In the genomic region with DNA sequence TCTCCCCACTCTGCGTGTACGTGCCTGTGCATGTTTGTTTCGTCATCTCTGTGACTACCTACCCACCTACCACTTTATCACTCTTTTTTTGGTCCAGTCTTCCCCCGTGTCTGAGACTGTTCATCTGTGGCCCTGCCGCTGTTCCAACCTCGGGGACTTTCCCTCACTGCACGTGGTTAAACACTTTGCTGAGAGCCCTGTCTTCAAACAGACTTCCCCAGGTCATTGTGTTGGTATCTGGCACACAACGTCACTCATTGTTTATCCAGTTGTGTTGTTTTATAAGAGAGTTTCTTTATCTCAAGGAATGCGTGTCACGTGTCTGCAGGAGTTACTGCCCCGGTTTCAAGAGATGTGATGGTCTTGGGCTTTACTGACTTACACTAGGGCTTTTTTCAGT, we compare ENCODE assay signal across 11 cellular contexts.
DNase-seq lines count a peak whose midpoint lies in the region; ATAC-seq and TF ChIP-seq lines count a peak whose summit lies in the region.
"Had no signal": no experiment of that assay in that cellular context is flagged by ENCODE, and none has a peak within 500 bp of the region (broad histone marks: within the 10 kb centered on the region; RNA-seq: fewer than 3 reads in every experiment).

No MANE protein-coding gene starts in this region.

- H3K4me1 ChIP-seq in ACC112 (ENCODE audit: control insufficient read depth, insufficient read depth, low read length, unreplicated experiment) = peaks cover 85% of the 10 kb centered on the region
- peaks cover 12% of the 10 kb centered on the region for H3K4me1 ChIP-seq in body of pancreas
- peaks cover 19% of the 10 kb centered on the region for H3K4me1 ChIP-seq in mesenchymal stem cell (ENCODE audit: control insufficient read depth, insufficient read depth, low read depth, low read length)

- no peak overlapping the region for H3K9ac ChIP-seq in mesenchymal stem cell (ENCODE audit: low read length)

- no peaks in the 10 kb centered on the region for H3K27me3 ChIP-seq in ACC112 (ENCODE audit: insufficient read depth, low read length)
- no peaks in the 10 kb centered on the region for H3K27me3 ChIP-seq in body of pancreas
- no peaks in the 10 kb centered on the region for H3K27me3 ChIP-seq in mesenchymal stem cell (ENCODE audit: control insufficient read depth in 1 of 2, insufficient read depth in 1 of 2, low read length in 2 of 2)

- H2BK5ac ChIP-seq in mesenchymal stem cell (ENCODE audit: low read depth, low read length, poor library complexity, severe bottlenecking) = no peak overlapping the region

- H4K8ac ChIP-seq in mesenchymal stem cell (ENCODE audit: low read length) = peak overlapping the region; percentile 75

- H3K27ac ChIP-seq in ACC112 (ENCODE audit: low read depth, low read length) = peak overlapping the region; percentile 99
- no peak overlapping the region for H3K27ac ChIP-seq in body of pancreas
- H3K27ac ChIP-seq in mesenchymal stem cell (ENCODE audit: low read length, poor library complexity, severe bottlenecking) = peak overlapping the region; percentile 61

- H3K36me3 ChIP-seq in ACC112 (ENCODE audit: insufficient read depth, low read length) = 0 out of 2 replicates have a peak, but pooled peaks cover 4% of the 10 kb centered on the region
- H3K36me3 ChIP-seq in body of pancreas (replicated peaks in 1 of 2; ENCODE audit: insufficient read depth in 1 of 2, low read depth in 2 of 2) = no peaks in the 10 kb centered on the region
- H3K36me3 ChIP-seq in mesenchymal stem cell (ENCODE audit: control insufficient read depth in 1 of 2, insufficient read depth in 2 of 2, low read depth in 1 of 2, low read length in 2 of 2) = no peaks in the 10 kb centered on the region

- H4K91ac ChIP-seq in mesenchymal stem cell (ENCODE audit: low read length) = peak overlapping the region; percentile 78

- peaks cover 7% of the 10 kb centered on the region for H3K79me2 ChIP-seq in ACC112 (ENCODE audit: control insufficient read depth, insufficient read depth, low read length, unreplicated experiment)

- intact Hi-C loops in body of pancreas (cut with DNase I) = no loop called here

- no peak overlapping the region for H3K4me2 ChIP-seq in mesenchymal stem cell (ENCODE audit: low read length, poor library complexity, severe bottlenecking)

- H2AFZ ChIP-seq in ACC112 (ENCODE audit: low read length, unreplicated experiment) (no peak overlapping the region), mesenchymal stem cell (ENCODE audit: low read depth, low read length) (no peak overlapping the region)

- peak in 2 of 4 donors; percentile 11 to 33 for DNase-seq in body of pancreas
- peak; percentile 56 for DNase-seq in mesenchymal stem cell
- no peak for DNase-seq in stimulated activated CD4-positive, alpha-beta T cell treated with anti-CD3 and anti-CD28 coated beads, Interleukin-4, amount 100 ng/mL, for 4 hours
- no peak for DNase-seq in NCI-H446 treated with DMSO at 0.1 percent for 48 hours (lab: John Stamatoyannopoulos, UW)
- no peak for DNase-seq in HUDEP-2 (lab: John Stamatoyannopoulos, UW; ENCODE audit: unreplicated experiment in 76 of 76)
- no peak for DNase-seq in putamen (ENCODE audit: low spot score)
- DNase-seq: immature natural killer cell; stimulated activated CD8-positive, alpha-beta memory T cell treated with anti-CD3 and anti-CD28 coated beads, Interleukin-4, amount 100 ng/mL, for 48 hours; T-helper 1 cell had no signal

- peak overlapping the region; percentile 95 to 98 for H2BK12ac ChIP-seq in mesenchymal stem cell (ENCODE audit: low read length in 2 of 2)

- TF ChIP-seq POLR2A in body of pancreas (IDR thresholded peaks at IDR 0.05) = no peak

- peak overlapping the region; percentile 14 to 61 for H3K18ac ChIP-seq in mesenchymal stem cell (ENCODE audit: low read depth in 1 of 2, low read length in 2 of 2)

- H3K4ac ChIP-seq in mesenchymal stem cell (ENCODE audit: low read depth in 1 of 2, low read length in 2 of 2) = peak overlapping the region; percentile 3 to 87

- H3K4me3 ChIP-seq in ACC112 (ENCODE audit: low read depth, low read length) (no peak overlapping the region), body of pancreas (no peak overlapping the region), mesenchymal stem cell (ENCODE audit: insufficient read depth in 1 of 2, low read depth in 1 of 2, low read length in 2 of 2) (no peak overlapping the region)

- WGBS in body of pancreas, 2 donors = 40 to 41% methylated on average over 11 of the region's 11 CpGs
- 76% methylated on average over 11 of the region's 11 CpGs for WGBS in mesenchymal stem cell

- H3K9me3 ChIP-seq in body of pancreas (no peaks in the 10 kb centered on the region), mesenchymal stem cell (ENCODE audit: control insufficient read depth, low read length) (no peaks in the 10 kb centered on the region)

- peak overlapping the region; percentile 81 for H2AK5ac ChIP-seq in mesenchymal stem cell (ENCODE audit: low read length, severe bottlenecking)

- ATAC-seq in HG02571 (IDR thresholded peaks at IDR 0.05; ENCODE audit: unreplicated experiment) = peak; percentile 80
- ATAC-seq in body of pancreas = peak; percentile 75

- H3K14ac ChIP-seq in mesenchymal stem cell (ENCODE audit: low read length in 2 of 2) = peak overlapping the region in 1 of 2 experiments; percentile 18

- peak overlapping the region; percentile 22 for H2BK120ac ChIP-seq in mesenchymal stem cell (ENCODE audit: low read depth, low read length)

- H2BK15ac ChIP-seq in mesenchymal stem cell (ENCODE audit: low read depth, poor library complexity, severe bottlenecking) = no peak overlapping the region

- peak overlapping the region in 1 of 2 experiments; percentile 0 for H3K23ac ChIP-seq in mesenchymal stem cell (ENCODE audit: low read length in 2 of 2)

- no peaks in the 10 kb centered on the region for H3K79me1 ChIP-seq in mesenchymal stem cell (replicated peaks; ENCODE audit: low read length, poor library complexity, severe bottlenecking)

- TF ChIP-seq CTCF in body of pancreas (IDR thresholded peaks at IDR 0.05) = no peak

Comparison
In these comparisons a context has a peak if more than half of its experiments do, and no peak if none do; other contexts are left out.
1. H3K27ac ChIP-seq: peak in ACC112 (single experiment) and mesenchymal stem cell (single experiment); none in body of pancreas (0 of 4).